8 cellular contexts compared by ENCODE assay signal in genomic region chr6:42929088-42929927, GRCh38. TPM values are rescaled to one million over a fixed set of nuclear protein-coding genes. Genes with fewer than 3 reads are reported as not detected.
DNase-seq lines count a peak whose midpoint lies in the region; ATAC-seq and TF ChIP-seq lines count a peak whose summit lies in the region.

Gene CNPY3, plus strand, starts transcription at chr6:42929480. Its CDS starts 91 bp downstream, at chr6:42929571.

- peak within 1 kb of the TSS; percentile 96 for H3K4me3 Mint-ChIP-seq in activated T-helper 2 cell treated with anti-CD3 and anti-CD28 coated beads, Interferon-gamma antibody, Interleukin-2, Interleukin-4, amounts not matched to agents 10 μg/mL and 5 μg/mL and 100 μg/mL, durations not matched to agents 14 hours and 24 hours and 36 hours (ENCODE audit: low read depth)
- peak within 1 kb of the TSS; percentile 97 for H3K4me3 Mint-ChIP-seq in natural killer cell

- no peaks in the 10 kb centered on the region for H3K9me3 Mint-ChIP-seq in activated T-helper 2 cell treated with anti-CD3 and anti-CD28 coated beads, Interferon-gamma antibody, Interleukin-2, Interleukin-4, amounts not matched to agents 10 μg/mL and 5 μg/mL and 100 μg/mL, durations not matched to agents 14 hours and 24 hours and 36 hours
- H3K9me3 Mint-ChIP-seq in natural killer cell: no peaks in the 10 kb centered on the region

- ATAC-seq in RWPE2 (ENCODE audit: low read depth): peak; percentile 91
- peak; percentile 77 to 91 (median 86) for ATAC-seq in natural killer cell

- peaks cover 11% of the 10 kb centered on the region for H3K36me3 ChIP-seq in RWPE2 (ENCODE audit: low read depth)

- no peaks in the 10 kb centered on the region for H3K27me3 ChIP-seq in RWPE2 (ENCODE audit: insufficient read depth, poor library complexity, severe bottlenecking)

- H3K27ac Mint-ChIP-seq in activated T-helper 2 cell treated with anti-CD3 and anti-CD28 coated beads, Interferon-gamma antibody, Interleukin-2, Interleukin-4, amounts not matched to agents 10 μg/mL and 5 μg/mL and 100 μg/mL, durations not matched to agents 14 hours and 24 hours and 36 hours: peak within 1 kb of the TSS; percentile 91
- H3K27ac Mint-ChIP-seq in natural killer cell: peak within 1 kb of the TSS; percentile 94 to 98

- DNase-seq in EH (ENCODE audit: low read depth): peak; percentile 99
- peak; percentile 99 for DNase-seq in H4 (ENCODE audit: low spot score)
- peak; percentile 95 for DNase-seq in LoVo (ENCODE audit: low spot score)
- DNase-seq in RWPE2 (ENCODE audit: low spot score): peak; percentile 96
- DNase-seq in activated T-helper 2 cell treated with anti-CD3 and anti-CD28 coated beads, Interferon-gamma antibody, Interleukin-2, Interleukin-4, amounts not matched to agents 10 μg/mL and 5 μg/mL and 100 μg/mL, durations not matched to agents 14 hours and 24 hours and 36 hours (ENCODE audit: low spot score): peak; percentile 96
- peak; percentile 97 for DNase-seq in fibroblast of mammary gland (ENCODE audit: low read depth)
- peak; percentile 91 for DNase-seq in natural killer cell
- peak; percentile 95 for DNase-seq in stimulated activated naive CD4-positive, alpha-beta T cell treated with Interleukin-2 at 50 U/mL for 16 hours (lab: John Stamatoyannopoulos, UW)

- H3K36me3 Mint-ChIP-seq in activated T-helper 2 cell treated with anti-CD3 and anti-CD28 coated beads, Interferon-gamma antibody, Interleukin-2, Interleukin-4, amounts not matched to agents 10 μg/mL and 5 μg/mL and 100 μg/mL, durations not matched to agents 14 hours and 24 hours and 36 hours (ENCODE audit: low read depth): peaks cover 32% of the 10 kb centered on the region
- no peaks in the 10 kb centered on the region for H3K36me3 Mint-ChIP-seq in natural killer cell

- H3K4me1 ChIP-seq in RWPE2 (ENCODE audit: insufficient read depth, poor library complexity, severe bottlenecking): peaks cover 10% of the 10 kb centered on the region

- no peaks in the 10 kb centered on the region for H3K27me3 Mint-ChIP-seq in activated T-helper 2 cell treated with anti-CD3 and anti-CD28 coated beads, Interferon-gamma antibody, Interleukin-2, Interleukin-4, amounts not matched to agents 10 μg/mL and 5 μg/mL and 100 μg/mL, durations not matched to agents 14 hours and 24 hours and 36 hours (ENCODE audit: low read depth)
- no peaks in the 10 kb centered on the region for H3K27me3 Mint-ChIP-seq in natural killer cell (ENCODE audit: low read depth in 2 of 2)

- no peaks in the 10 kb centered on the region for H3K9me3 ChIP-seq in RWPE2 (ENCODE audit: severe bottlenecking)

- TF ChIP-seq CTCF in RWPE2 (IDR thresholded peaks at IDR 0.05; ENCODE audit: poor library complexity, severe bottlenecking): no peak
- TF ChIP-seq CTCF in fibroblast of mammary gland (conservative IDR thresholded peaks at IDR 0.05; ENCODE audit: control insufficient read depth, insufficient read depth, low read depth, low read length): no peak
- no peak for TF ChIP-seq CTCF in natural killer cell (IDR thresholded peaks at IDR 0.05)

- H3K4me3 ChIP-seq in RWPE2 (ENCODE audit: severe bottlenecking) (peak within 1 kb of the TSS; percentile 50), fibroblast of mammary gland (ENCODE audit: control insufficient read depth, low read depth, low read length) (peak within 1 kb of the TSS; percentile 81)

- H3K4me1 Mint-ChIP-seq in activated T-helper 2 cell treated with anti-CD3 and anti-CD28 coated beads, Interferon-gamma antibody, Interleukin-2, Interleukin-4, amounts not matched to agents 10 μg/mL and 5 μg/mL and 100 μg/mL, durations not matched to agents 14 hours and 24 hours and 36 hours (ENCODE audit: low read depth): peaks cover 34% of the 10 kb centered on the region
- H3K4me1 Mint-ChIP-seq in natural killer cell: peaks cover 48 to 58% of the 10 kb centered on the region in 2 donors

- peak within 1 kb of the TSS; percentile 66 for H3K27ac ChIP-seq in RWPE2 (ENCODE audit: poor library complexity, severe bottlenecking)

- intact Hi-C loops in activated T-helper 2 cell treated with anti-CD3 and anti-CD28 coated beads, Interferon-gamma antibody, Interleukin-2, Interleukin-4, amounts not matched to agents 10 μg/mL and 5 μg/mL and 100 μg/mL, durations not matched to agents 14 hours and 24 hours and 36 hours (cut with micrococcal nuclease): loop anchor here (1.0 to 10.0 kb wide), 8 partner anchors 29 to 498 kb away; partner anchors contain the start of genes ABCC10, CUL7, KLC4 and KLHDC3
- intact Hi-C loops in natural killer cell (cut with micrococcal nuclease): loop anchor here (1.0 kb wide), 4 partner anchors 50 to 242 kb away; partner anchors contain the start of genes KLHDC3, PEX6, PPP2R5D and SRF

RNA-seq across cellular contexts. Expression of gene CNPY3, which starts in this region (rescaled TPM):
- 34.0 and 50.6 TPM in 2 replicates for total RNA-seq in H4 (2014; rRNA removed; shearing (Covaris generic))
- 51.3 and 53.1 TPM in 2 replicates for total RNA-seq in activated T-helper 2 cell treated with anti-CD3 and anti-CD28 coated beads, Interferon-gamma antibody, Interleukin-2, Interleukin-4, amounts not matched to agents 10 μg/mL and 5 μg/mL and 100 μg/mL, durations not matched to agents 14 hours and 24 hours and 36 hours
- 10 to 100 TPM; 52.4 to 71.2 (median 59.8) TPM for total RNA-seq in natural killer cell

Comparison
In these comparisons a context has a peak if more than half of its experiments do, and no peak if none do; other contexts are left out.
1. Peak in every context shown above with its lines: DNase-seq, ATAC-seq, H3K4me3 ChIP-seq and H3K27ac ChIP-seq.